ENCODE assay signal across 10 cellular contexts in the genomic region with DNA sequence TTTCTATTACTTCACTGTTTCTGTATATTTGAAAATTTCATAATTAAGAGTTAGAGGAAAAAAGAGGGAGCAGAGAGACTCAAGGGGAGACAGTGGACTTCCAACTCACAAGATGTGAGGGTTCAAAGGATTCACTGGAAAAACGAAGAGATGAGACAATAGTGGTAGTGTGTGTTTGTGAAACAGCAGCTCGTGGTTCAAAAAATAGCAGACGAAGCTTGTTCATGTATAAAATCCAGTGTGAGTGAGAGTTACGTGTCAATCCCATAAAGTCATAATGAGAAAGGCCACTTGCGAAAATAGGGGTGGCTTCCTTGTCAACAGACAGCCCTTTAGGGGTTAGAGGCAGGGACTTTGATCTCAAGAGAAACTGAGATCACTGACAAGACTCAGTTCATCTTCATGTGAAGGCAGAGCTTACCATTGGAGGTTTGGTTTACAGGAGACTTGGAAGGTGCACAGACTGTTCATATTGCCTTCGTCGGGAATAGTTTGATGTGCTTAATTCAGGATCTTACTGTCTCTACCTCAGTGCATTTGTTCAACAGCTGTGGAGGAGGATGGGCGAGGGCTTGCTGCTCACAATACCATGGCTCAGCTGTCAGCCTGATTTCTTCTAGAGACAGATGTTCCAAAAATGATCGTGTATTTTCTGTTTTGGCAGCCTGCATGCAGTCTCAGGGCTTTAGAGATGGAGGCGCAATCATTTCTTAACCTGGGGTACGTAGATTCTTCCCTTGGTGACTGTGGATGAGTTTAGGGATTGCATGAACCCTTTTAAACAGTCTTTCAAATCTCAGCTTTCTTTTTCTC.
A peak's percentile ranks its signal among the peaks of the same experiment; 100 is the strongest.
DNase-seq lines count a peak whose midpoint lies in the region; ATAC-seq and TF ChIP-seq lines count a peak whose summit lies in the region.
"Had no signal": no experiment of that assay in that cellular context is flagged by ENCODE, and none has a peak within 500 bp of the region (broad histone marks: within the 10 kb centered on the region; RNA-seq: fewer than 3 reads in every experiment).

No MANE protein-coding gene starts in this region.

- no peak overlapping the region for H3K4me2 ChIP-seq in mammary epithelial cell (ENCODE audit: insufficient read depth, low read depth, low read length)

- no peaks in the 10 kb centered on the region for H3K36me3 ChIP-seq in mammary epithelial cell (ENCODE audit: insufficient read depth, low read length)
- H3K36me3 ChIP-seq: neutrophil had no signal

- H3K36me3 Mint-ChIP-seq in activated naive CD4-positive, alpha-beta T cell treated with anti-CD3 and anti-CD28 coated beads, Interleukin-2, amount 50 U/mL, for 72 hours = peaks cover 17 to 20% of the 10 kb centered on the region in 2 donors

- peak in 1 of 2 donors; percentile 31 for DNase-seq in activated naive CD4-positive, alpha-beta T cell treated with anti-CD3 and anti-CD28 coated beads, Interleukin-2, amount 50 U/mL, for 72 hours (ENCODE audit: low spot score in 2 of 2)
- DNase-seq in activated effector memory CD4-positive, alpha-beta T cell treated with anti-CD3 and anti-CD28 coated beads, Interleukin-2, amount 50 U/mL, for 16 hours = no peak
- DNase-seq in mammary epithelial cell = no peak
- no peak for DNase-seq in cardiac septum (ENCODE audit: low spot score)
- DNase-seq in SHP77 treated with DMSO at 0.1 percent for 48 hours (lab: John Stamatoyannopoulos, UW) = no peak
- DNase-seq: NCI-H774 had no signal

- dilution Hi-C loops in mammary epithelial cell (cut with HindIII; ENCODE audit: low sequenced_read_pairs) = loop anchor here (5.0 kb wide), 1 partner anchor 83 kb away; no protein-coding TSS in a partner anchor

- in situ Hi-C loops in mammary epithelial cell (cut with MboI; ENCODE audit: low sequenced_read_pairs in 2 of 2) = no loop called here

- H3K9ac ChIP-seq in mammary epithelial cell (ENCODE audit: insufficient read depth, low read length) = no peak overlapping the region

- intact Hi-C loops in mammary epithelial cell (cut with micrococcal nuclease) (no loop called here), cardiac septum (cut with DNase I) (loop anchor here (5.0 kb wide), 1 partner anchor 32 kb away; no protein-coding TSS in a partner anchor)

- no peak overlapping the region for H3K4me3 ChIP-seq in mammary epithelial cell (replicated peaks in 1 of 3; ENCODE audit: insufficient read depth in 1 of 3, low read depth in 2 of 3, low read length in 3 of 3)

- ATAC-seq in GM18508 (IDR thresholded peaks at IDR 0.05; ENCODE audit: insufficient read depth, unreplicated experiment) = peak; percentile 80
- ATAC-seq in GM19455 (IDR thresholded peaks at IDR 0.05; ENCODE audit: unreplicated experiment) = peak; percentile 83
- peak; percentile 55 for ATAC-seq in HG03139 (IDR thresholded peaks at IDR 0.05; ENCODE audit: unreplicated experiment)
- peak; percentile 92 to 95 for ATAC-seq in activated naive CD4-positive, alpha-beta T cell treated with anti-CD3 and anti-CD28 coated beads, Interleukin-2, amount 50 U/mL, for 72 hours

- peaks cover 1% of the 10 kb centered on the region for H3K27me3 ChIP-seq in mammary epithelial cell (ENCODE audit: insufficient read depth, low read length)
- H3K27me3 ChIP-seq: neutrophil had no signal

- H3K9me3 Mint-ChIP-seq in activated naive CD4-positive, alpha-beta T cell treated with anti-CD3 and anti-CD28 coated beads, Interleukin-2, amount 50 U/mL, for 72 hours = peaks cover 13 to 23% of the 10 kb centered on the region in 2 donors

- H3K27ac Mint-ChIP-seq in activated naive CD4-positive, alpha-beta T cell treated with anti-CD3 and anti-CD28 coated beads, Interleukin-2, amount 50 U/mL, for 72 hours = peak overlapping the region; percentile 82 to 90

- no peaks in the 10 kb centered on the region for H3K79me2 ChIP-seq in mammary epithelial cell (ENCODE audit: insufficient read depth, low read length)

- no peak overlapping the region for H3K27ac ChIP-seq in mammary epithelial cell (ENCODE audit: insufficient read depth, low read depth, low read length)
- H3K27ac ChIP-seq: neutrophil had no signal

- 74% methylated on average over 11 of the region's 11 CpGs for WGBS in mammary epithelial cell (ENCODE audit: low coverage, missing lambda C conversion rate)

- BruUV-seq in mammary epithelial cell (replicated peaks; lab: Mats Ljungman, UMichigan) = no TSS peak

- TF ChIP-seq CTCF in mammary epithelial cell (conservative IDR thresholded peaks at IDR 0.05 in 1 of 2, IDR thresholded peaks at IDR 0.05 in 1 of 2; ENCODE audit: extremely low read depth in 1 of 2, insufficient read depth in 1 of 2, low read depth in 1 of 2, low read length in 2 of 2) = no peak

- no peak overlapping the region for H2AFZ ChIP-seq in mammary epithelial cell (ENCODE audit: low read depth, low read length)

- H3K4me1 ChIP-seq in mammary epithelial cell (ENCODE audit: insufficient read depth, low read length) = no peaks in the 10 kb centered on the region

- CTCF ChIA-PET in mammary epithelial cell (lab: Charles Lee; ENCODE audit: low non-redundant PET) = no interaction called here

- no peaks in the 10 kb centered on the region for H3K9me3 ChIP-seq in mammary epithelial cell (replicated peaks; ENCODE audit: insufficient read depth, low read length)
- H3K9me3 ChIP-seq: neutrophil had no signal

- H4K20me1 ChIP-seq in mammary epithelial cell (ENCODE audit: insufficient read depth, low read length) = no peaks in the 10 kb centered on the region
